In the genomic region with DNA sequence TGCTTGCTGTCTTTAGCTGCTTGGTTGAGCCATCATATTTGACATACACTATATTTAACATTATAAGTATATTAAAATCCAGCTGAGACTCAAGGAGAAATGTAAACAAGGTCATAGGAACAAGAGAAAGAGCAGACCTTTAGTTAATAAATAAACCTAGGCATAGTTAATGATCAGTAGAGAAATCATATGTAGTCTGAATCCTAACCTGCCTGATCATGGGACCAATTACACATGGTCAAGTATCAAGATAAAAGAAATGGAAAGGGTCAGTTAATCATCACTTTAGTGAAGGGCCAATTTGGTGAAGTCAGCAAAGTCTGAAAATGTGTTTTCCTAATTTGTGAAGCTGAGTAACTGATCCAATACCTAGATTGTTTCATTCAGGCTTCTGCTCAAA, we compare ENCODE assay signal across 17 cellular contexts. TPM values are rescaled to one million over a fixed set of nuclear protein-coding genes. Genes with fewer than 3 reads are reported as not detected.
DNase-seq lines count a peak whose midpoint lies in the region; ATAC-seq, FAIRE-seq and TF ChIP-seq lines count a peak whose summit lies in the region.
"Had no signal": no experiment of that assay in that cellular context is flagged by ENCODE, and none has a peak within 500 bp of the region (broad histone marks: within the 10 kb centered on the region; RNA-seq: fewer than 3 reads in every experiment).

No MANE protein-coding gene starts in this region.

- H3K4me1 ChIP-seq in right lobe of liver = peaks cover 0 to 15% (median 7%) of the 10 kb centered on the region in 4 donors
- H3K4me1 ChIP-seq: BLaER1 treated with 17β-estradiol and CSF1 and Interleukin-3, amounts not matched to agents 10 nM and 100 nM had no signal

- no peak overlapping the region for H3K4me3 ChIP-seq in right lobe of liver
- H3K4me3 ChIP-seq: BLaER1 treated with 17β-estradiol and CSF1 and Interleukin-3, amounts not matched to agents 10 nM and 100 nM; GM23248 had no signal

- no peaks in the 10 kb centered on the region for H3K9me3 ChIP-seq in right lobe of liver
- H3K9me3 ChIP-seq: BLaER1 treated with 17β-estradiol and CSF1 and Interleukin-3, amounts not matched to agents 10 nM and 100 nM had no signal

- DNase-seq in RCC 7860 (ENCODE audit: low spot score) (no peak), right lobe of liver (no peak), SIG-M5 treated with dmso at 0.1 percent for 504 hours (lab: John Stamatoyannopoulos, UW; ENCODE audit: unreplicated experiment) (no peak), SK-N-DZ (ENCODE audit: low spot score) (no peak), germinal center (ENCODE audit: low spot score) (no peak)
- DNase-seq: GM23248; KBM-7; NCI-H1048; NCI-H146; NCI-H226; NCI-H526 treated with DMSO at 0.1 percent for 48 hours; NK-92 treated with Interleukin-12 subunit alpha and Interleukin-12 subunit beta, amount 100 ng/mL, for 24 hours had no signal

- TF ChIP-seq POLR2A in right lobe of liver (IDR thresholded peaks at IDR 0.05) = no peak

- intact Hi-C loops in right lobe of liver (cut with DNase I) = no loop called here

- FAIRE-seq in RCC 7860 (lab: Jason Lieb, UNC) (peak; percentile 57), islet of Langerhans (lab: Jason Lieb, UNC) (peak; percentile 95)
- FAIRE-seq: GM12891 had no signal

- H3K27me3 ChIP-seq in right lobe of liver = no peaks in the 10 kb centered on the region
- H3K27me3 ChIP-seq: BLaER1 treated with 17β-estradiol and CSF1 and Interleukin-3, amounts not matched to agents 10 nM and 100 nM had no signal

- no peaks in the 10 kb centered on the region for H3K36me3 ChIP-seq in right lobe of liver
- H3K36me3 ChIP-seq: BLaER1 treated with 17β-estradiol and CSF1 and Interleukin-3, amounts not matched to agents 10 nM and 100 nM had no signal

- H3K27ac ChIP-seq in right lobe of liver = peak overlapping the region in 2 of 3 donors; percentile 41 to 52
- H3K27ac ChIP-seq: BLaER1 treated with 17β-estradiol and CSF1 and Interleukin-3, amounts not matched to agents 10 nM and 100 nM; GM23248 had no signal

- ATAC-seq in right lobe of liver (peak; percentile 84 to 94 (median 88)), esophagus mucosa (no peak)

- TF ChIP-seq CTCF in right lobe of liver (IDR thresholded peaks at IDR 0.05) = no peak

RNA-seq across cellular contexts. Expression of a gene that starts 7.5 kb away (rescaled TPM):
- total RNA-seq in right lobe of liver (under 1 TPM in 1 of 6 experiments, not detected in 5; 0.49 TPM), esophagus mucosa (not detected)
- polyA plus RNA-seq in SK-N-DZ (2014; cell fraction: cytosol; rRNA removed) = not detected in 2 replicates
- polyA plus RNA-seq in SK-N-DZ (2014; cell fraction: nucleus; rRNA removed) = not detected in 2 replicates
- total RNA-seq: GM23248, SK-MEL-5 had no signal
- polyA plus RNA-seq: GM23248 had no signal

RNA-seq across cellular contexts. Expression of a gene that starts 40.6 kb away (rescaled TPM):
- 1 to 10 TPM; 3.4 to 8.8 (median 5.3) TPM for total RNA-seq in right lobe of liver
- 6.4 and 8.3 TPM in 2 replicates for polyA plus RNA-seq in SK-N-DZ (2014; cell fraction: cytosol; rRNA removed)
- polyA plus RNA-seq in SK-N-DZ (2014; cell fraction: nucleus; rRNA removed) = 4.6 and 10.0 TPM in 2 replicates
- total RNA-seq in esophagus mucosa = 9.6 TPM

RNA-seq across cellular contexts. Expression of a gene that starts 57.4 kb away (rescaled TPM):
- total RNA-seq in right lobe of liver (10 to 100 TPM in 2 of 6 experiments, 1 to 10 TPM in 4; 4.0 to 11.1 (median 8.1) TPM), esophagus mucosa (5.1 TPM)
- 6.0 and 9.3 TPM in 2 replicates for polyA plus RNA-seq in SK-N-DZ (2014; cell fraction: cytosol; rRNA removed)
- polyA plus RNA-seq in SK-N-DZ (2014; cell fraction: nucleus; rRNA removed) = 17.1 and 21.5 TPM in 2 replicates
